Comparison of ENCODE assay signal across 33 cellular contexts in genomic region chr18:27211569-27211968, GRCh38. TPM values are rescaled to one million over a fixed set of nuclear protein-coding genes. Genes with fewer than 3 reads are reported as not detected.
"Had no signal": no experiment of that assay in that cellular context is flagged by ENCODE, and none has a peak within 500 bp of the region (broad histone marks: within the 10 kb centered on the region; RNA-seq: fewer than 3 reads in every experiment).

No MANE protein-coding gene starts in this region.

- H3K4me1 Mint-ChIP-seq: activated CD4-positive, alpha-beta memory T cell treated with anti-CD3 and anti-CD28 coated beads, Interleukin-2, amount 10 ng/mL, durations not matched to agents 7 days and 5 days; activated CD4-positive, alpha-beta T cell treated with anti-CD3 and anti-CD28 coated beads for 36 hours; activated T-helper 17 cell treated with anti-CD3 and anti-CD28 coated beads, Interleukin-2, amount 50 U/mL, for 72 hours; central memory CD8-positive, alpha-beta T cell; T-cell had no signal

- H3K4me3 Mint-ChIP-seq: activated CD4-positive, alpha-beta memory T cell treated with anti-CD3 and anti-CD28 coated beads, Interleukin-2, amount 10 ng/mL, durations not matched to agents 7 days and 5 days; activated CD4-positive, alpha-beta T cell treated with anti-CD3 and anti-CD28 coated beads for 36 hours; activated naive CD4-positive, alpha-beta T cell treated with anti-CD3 and anti-CD28 coated beads for 36 hours; activated naive CD8-positive, alpha-beta T cell; activated T-helper 17 cell treated with anti-CD3 and anti-CD28 coated beads, Interleukin-2, amount 50 U/mL, for 72 hours; brain; central memory CD8-positive, alpha-beta T cell; T-cell had no signal

- H3K27me3 Mint-ChIP-seq: activated CD4-positive, alpha-beta memory T cell treated with anti-CD3 and anti-CD28 coated beads, Interleukin-2, amount 10 ng/mL, durations not matched to agents 7 days and 5 days; activated CD4-positive, alpha-beta T cell treated with anti-CD3 and anti-CD28 coated beads for 36 hours; activated naive CD8-positive, alpha-beta T cell; activated T-helper 17 cell treated with anti-CD3 and anti-CD28 coated beads, Interleukin-2, amount 50 U/mL, for 72 hours; brain; central memory CD8-positive, alpha-beta T cell; T-cell had no signal

- H3K9me3 ChIP-seq: MG63 had no signal

- H3K36me3 ChIP-seq: MG63 had no signal

- FAIRE-seq: astrocyte had no signal

- ATAC-seq: activated CD4-positive, alpha-beta T cell treated with anti-CD3 and anti-CD28 coated beads for 36 hours; activated T-helper 17 cell treated with anti-CD3 and anti-CD28 coated beads, Interleukin-2, amount 50 U/mL, for 72 hours; T-cell had no signal

- H3K27ac ChIP-seq: PC-9, SK-N-MC, VCaP had no signal

- H2AFZ ChIP-seq: PC-9 had no signal

- H3K36me3 Mint-ChIP-seq: activated naive CD8-positive, alpha-beta T cell; brain; T-cell had no signal

- DNase-seq: activated CD4-positive, alpha-beta memory T cell treated with anti-CD3 and anti-CD28 coated beads, Interleukin-2, amount 10 ng/mL, durations not matched to agents 7 days and 5 days; activated CD4-positive, alpha-beta T cell treated with anti-CD3 and anti-CD28 coated beads for 36 hours; activated CD4-positive, alpha-beta T cell treated with anti-CD3 and anti-CD28 coated beads, Interleukin-2, amount 50 U/mL, for 1 hour; activated gamma-delta T cell; activated naive CD4-positive, alpha-beta T cell treated with anti-CD3 and anti-CD28 coated beads for 36 hours; activated T-cell treated with anti-CD3 and anti-CD28 coated beads for 4 hours; activated T-cell treated with anti-CD3 and anti-CD28 coated beads, Interleukin-2, amount 50 U/mL, for 48 hours; amygdala; KG1; MG63; MV-4-11; NCI-H1092 treated with DMSO at 0.1 percent for 48 hours; NCI-H1417 treated with DMSO at 0.1 percent for 48 hours; NCI-H187 treated with DMSO at 0.1 percent for 48 hours; NCI-H2081 treated with DMSO at 0.1 percent for 48 hours; NCI-H2171 treated with DMSO at 0.1 percent for 48 hours; NCI-H226; NCI-H510A; NCI-H526 treated with DMSO at 0.1 percent for 48 hours; PC-9; T-cell; T-helper 2 cell; T1000 had no signal

- H3K4me2 ChIP-seq: PC-9 had no signal

- H3K27ac Mint-ChIP-seq: activated CD4-positive, alpha-beta memory T cell treated with anti-CD3 and anti-CD28 coated beads, Interleukin-2, amount 10 ng/mL, durations not matched to agents 7 days and 5 days; activated CD4-positive, alpha-beta T cell treated with anti-CD3 and anti-CD28 coated beads for 36 hours; activated naive CD4-positive, alpha-beta T cell treated with anti-CD3 and anti-CD28 coated beads for 36 hours; activated naive CD8-positive, alpha-beta T cell; activated T-helper 17 cell treated with anti-CD3 and anti-CD28 coated beads, Interleukin-2, amount 50 U/mL, for 72 hours; brain; T-cell had no signal

- H3K4me3 ChIP-seq: MG63, PC-9, SK-N-MC had no signal

RNA-seq across cellular contexts. Expression of gene CHST9, which starts 26.5 kb away (rescaled TPM):
- total RNA-seq: activated CD4-positive, alpha-beta memory T cell treated with anti-CD3 and anti-CD28 coated beads, Interleukin-2, amount 10 ng/mL, durations not matched to agents 7 days and 5 days; activated CD4-positive, alpha-beta T cell treated with anti-CD3 and anti-CD28 coated beads for 36 hours; activated CD8-positive, alpha-beta memory T cell treated with anti-CD3 and anti-CD28 coated beads for 36 hours; activated naive CD4-positive, alpha-beta T cell treated with anti-CD3 and anti-CD28 coated beads for 36 hours; activated T-helper 17 cell treated with anti-CD3 and anti-CD28 coated beads, Interleukin-2, amount 50 U/mL, for 72 hours; LHCN-M2; RPMI7951; T-cell had no signal
